9 cellular contexts compared by ENCODE assay signal in the genomic region with DNA sequence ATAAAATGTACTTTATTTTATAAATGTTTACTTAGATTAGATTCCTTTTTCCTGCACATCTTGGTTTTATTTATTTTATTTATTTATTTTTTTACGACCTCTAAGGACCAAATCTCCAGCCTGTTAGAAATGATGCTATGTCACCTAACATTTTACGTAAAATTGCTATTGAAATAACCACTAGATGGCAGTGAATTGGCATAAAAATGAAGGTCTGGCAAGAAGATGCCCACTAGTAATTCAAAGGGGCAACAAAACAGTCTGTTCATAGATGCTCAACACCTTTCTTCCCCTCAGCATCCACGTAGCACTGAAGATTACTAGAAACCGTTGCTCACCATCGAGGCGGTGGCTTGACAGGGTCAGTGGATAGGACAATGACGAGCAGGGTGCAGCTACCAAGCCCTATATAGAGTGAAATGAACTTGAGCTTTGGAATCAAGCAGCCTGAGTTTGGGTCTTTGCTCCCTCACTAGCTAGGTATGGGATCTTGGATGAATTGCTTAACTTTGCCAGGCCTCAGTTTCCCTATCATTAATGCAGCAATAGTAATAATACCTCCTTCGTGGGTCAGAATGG.
DNase-seq lines count a peak whose midpoint lies in the region; ATAC-seq and TF ChIP-seq lines count a peak whose summit lies in the region.
"Had no signal": no experiment of that assay in that cellular context is flagged by ENCODE, and none has a peak within 500 bp of the region (broad histone marks: within the 10 kb centered on the region; RNA-seq: fewer than 3 reads in every experiment).

No MANE protein-coding gene starts in this region.

- ATAC-seq in gastroesophageal sphincter = no peak
- ATAC-seq in GM18520 (IDR thresholded peaks at IDR 0.05; ENCODE audit: unreplicated experiment) = no peak

- H3K9me3 ChIP-seq in gastroesophageal sphincter = no peaks in the 10 kb centered on the region
- H3K9me3 ChIP-seq in testis = no peaks in the 10 kb centered on the region

- H3K27ac ChIP-seq in gastroesophageal sphincter (no peak overlapping the region), testis (no peak overlapping the region)
- H3K27ac ChIP-seq: epithelial cell of prostate had no signal

- 23 to 25% methylated on average over 4 to 7 of the region's 8 CpGs for WGBS in gastroesophageal sphincter (ENCODE audit: low coverage in 1 of 2), 2 donors
- WGBS in testis, 2 donors = 47 to 60% methylated on average over 8 of the region's 8 CpGs

- H3K4me1 ChIP-seq in gastroesophageal sphincter (peaks cover 0 to 4% (median 0%) of the 10 kb centered on the region in 3 donors), testis (peaks cover 13% of the 10 kb centered on the region)

- DNase-seq in D341Med (ENCODE audit: low spot score) = peak; percentile 63
- DNase-seq in Jurkat, Clone E6-1 (ENCODE audit: low read depth, low spot score) = peak; percentile 22
- DNase-seq in SK-N-DZ (ENCODE audit: low spot score) = peak; percentile 45
- DNase-seq in testis = no peak
- DNase-seq in activated T-cell treated with anti-CD3 and anti-CD28 coated beads, Interleukin-2, amount 50 U/mL, for 1 hour = no peak
- DNase-seq in cortex of kidney (lab: John Stamatoyannopoulos, UW) = no peak

- intact Hi-C loops in testis (cut with DNase I; ENCODE audit: low total_unique reads) = loop anchor here (10.0 kb wide), 1 partner anchor 341 kb away; no protein-coding TSS in a partner anchor

- no peak for TF ChIP-seq POLR2A in gastroesophageal sphincter (IDR thresholded peaks at IDR 0.05)
- no peak for TF ChIP-seq POLR2A in testis (IDR thresholded peaks at IDR 0.05)

- TF ChIP-seq EP300 in gastroesophageal sphincter (IDR thresholded peaks at IDR 0.05) = no peak

- H3K36me3 ChIP-seq in gastroesophageal sphincter = no peaks in the 10 kb centered on the region
- H3K36me3 ChIP-seq in testis (ENCODE audit: low read depth, missing control alignments) = no peaks in the 10 kb centered on the region

- peak; percentile 21 to 60 (median 40) for TF ChIP-seq CTCF in gastroesophageal sphincter (IDR thresholded peaks at IDR 0.05)
- peak; percentile 26 to 64 (median 58) for TF ChIP-seq CTCF in testis (IDR thresholded peaks at IDR 0.05)

- peaks cover 4% of the 10 kb centered on the region for H3K27me3 ChIP-seq in gastroesophageal sphincter
- H3K27me3 ChIP-seq in testis = no peaks in the 10 kb centered on the region

- H3K4me3 ChIP-seq in Jurkat, Clone E6-1 (ENCODE audit: low read length) = no peak overlapping the region
- no peak overlapping the region for H3K4me3 ChIP-seq in gastroesophageal sphincter
- H3K4me3 ChIP-seq in testis = no peak overlapping the region

Comparison
In these comparisons a context has a peak if more than half of its experiments do, and no peak if none do; other contexts are left out.
1. DNase-seq: peak in D341Med (single experiment), Jurkat, Clone E6-1 (single experiment) and SK-N-DZ (single experiment); none in testis (single experiment), activated T-cell treated with anti-CD3 and anti-CD28 coated beads, Interleukin-2, amount 50 U/mL, for 1 hour (single experiment) and cortex of kidney (single experiment).